8 cellular contexts compared by ENCODE assay signal in genomic region chr2:88765154-88765948, GRCh38.
DNase-seq lines count a peak whose midpoint lies in the region; ATAC-seq, FAIRE-seq and TF ChIP-seq lines count a peak whose summit lies in the region.

No MANE protein-coding gene starts in this region.

- peaks cover 4% of the 10 kb centered on the region; the same call in 2 of the 3 replicates for H3K4me1 ChIP-seq in A549
- H3K4me1 ChIP-seq in iPS-18a (ENCODE audit: control insufficient read depth, low read depth, low read length), result no peaks in the 10 kb centered on the region
- H3K4me1 ChIP-seq in smooth muscle cell (ENCODE audit: low read depth), result no peaks in the 10 kb centered on the region

- no peak overlapping the region for H3K27ac Mint-ChIP-seq in activated naive CD4-positive, alpha-beta T cell treated with anti-CD3 and anti-CD28 coated beads, Interleukin-2, amount 50 U/mL, for 24 hours

- DNase-seq in A549 (ENCODE audit: low read depth in 1 of 2, low spot score in 1 of 2) (peak in 1 of 2 experiments; percentile 41), NCI-H345 (lab: John Stamatoyannopoulos, UW) (peak; percentile 88), smooth muscle cell (lab: John Stamatoyannopoulos, UW; ENCODE audit: unreplicated experiment) (no peak), amniotic stem cell (lab: John Stamatoyannopoulos, UW) (no peak)
- peak; percentile 70 for DNase-seq in stimulated activated CD4-positive, alpha-beta T cell treated with anti-CD3 and anti-CD28 coated beads, Interleukin-1b, Interleukin-23, amount 100 ng/mL, for 48 hours

- peaks cover 6% of the 10 kb centered on the region for H3K27me3 Mint-ChIP-seq in activated naive CD4-positive, alpha-beta T cell treated with anti-CD3 and anti-CD28 coated beads, Interleukin-2, amount 50 U/mL, for 24 hours

- H4K20me1 ChIP-seq in smooth muscle cell (ENCODE audit: low read depth), result no peaks in the 10 kb centered on the region

- WGBS in A549 (ENCODE audit: missing lambda C conversion rate), result 54% methylated on average over 58 of the region's 81 CpGs
- 12% methylated on average over 80 of the region's 81 CpGs for WGBS in smooth muscle cell (ENCODE audit: low lambda C conversion rate)

- H3K36me3 ChIP-seq in iPS-18a (ENCODE audit: control insufficient read depth, low read depth, low read length) (no peaks in the 10 kb centered on the region), smooth muscle cell (ENCODE audit: low read depth) (no peaks in the 10 kb centered on the region)

- no peaks in the 10 kb centered on the region for H3K9me3 Mint-ChIP-seq in activated naive CD4-positive, alpha-beta T cell treated with anti-CD3 and anti-CD28 coated beads, Interleukin-2, amount 50 U/mL, for 24 hours

- peaks cover 2% of the 10 kb centered on the region for H3K36me3 Mint-ChIP-seq in activated naive CD4-positive, alpha-beta T cell treated with anti-CD3 and anti-CD28 coated beads, Interleukin-2, amount 50 U/mL, for 24 hours

- H3F3A ChIP-seq in smooth muscle cell (ENCODE audit: low read depth), result no peaks in the 10 kb centered on the region

- no peak for TF ChIP-seq POLR2A in A549 (IDR thresholded peaks at IDR 0.05; ENCODE audit: low read length)

- 0 out of 6 replicates have a peak overlapping the region, but pooled peaks of 1 of the 2 experiments have one; percentile 4 for H3K27ac ChIP-seq in A549
- H3K27ac ChIP-seq in iPS-18a (ENCODE audit: low read length), result no peak overlapping the region
- H3K27ac ChIP-seq in smooth muscle cell (ENCODE audit: low read depth), result no peak overlapping the region

- ATAC-seq in A549 (peak; percentile 66 to 78), GM19372 (IDR thresholded peaks at IDR 0.05; ENCODE audit: low read depth, unreplicated experiment) (peak; percentile 82)

- TF ChIP-seq CTCF in A549 (IDR thresholded peaks at IDR 0.05) (no peak), smooth muscle cell (IDR thresholded peaks at IDR 0.05; ENCODE audit: borderline replicate concordance, insufficient read depth, poor library complexity, severe bottlenecking) (no peak)

- H3K4me2 ChIP-seq in A549 (peak overlapping the region; percentile 74), smooth muscle cell (no peak overlapping the region)

- H3K9me3 ChIP-seq in A549 (peaks cover 8% of the 10 kb centered on the region; the same call in 2 of the 3 replicates), iPS-18a (ENCODE audit: control insufficient read depth, low read depth, low read length) (no peaks in the 10 kb centered on the region), smooth muscle cell (replicated peaks; ENCODE audit: low read depth) (no peaks in the 10 kb centered on the region)

- POLR2A ChIA-PET in A549 (lab: Yijun Ruan, JAX), result no interaction called here

- no peaks in the 10 kb centered on the region for H3K79me2 ChIP-seq in smooth muscle cell (ENCODE audit: low read depth)

- peak overlapping the region; percentile 83 for H3K4me3 Mint-ChIP-seq in activated naive CD4-positive, alpha-beta T cell treated with anti-CD3 and anti-CD28 coated beads, Interleukin-2, amount 50 U/mL, for 24 hours

- peaks cover 11% of the 10 kb centered on the region for H3K4me1 Mint-ChIP-seq in activated naive CD4-positive, alpha-beta T cell treated with anti-CD3 and anti-CD28 coated beads, Interleukin-2, amount 50 U/mL, for 24 hours

- H3K27me3 ChIP-seq in iPS-18a (ENCODE audit: control insufficient read depth, insufficient read depth, low read length) (peaks cover 30% of the 10 kb centered on the region), smooth muscle cell (ENCODE audit: low read depth) (peaks cover 32% of the 10 kb centered on the region)

- TF ChIP-seq EP300 in A549 (IDR thresholded peaks at IDR 0.05), result no peak

- no peak for FAIRE-seq in A549 (lab: Jason Lieb, UNC)

- no peak for TF ChIP-seq RAD21 in A549 (conservative IDR thresholded peaks at IDR 0.05 in 1 of 2, IDR thresholded peaks at IDR 0.05 in 1 of 2)

- CTCF ChIA-PET in A549 (lab: Yijun Ruan, JAX), result no interaction called here

- no peak overlapping the region for H3K9ac ChIP-seq in iPS-18a (ENCODE audit: low read length)
- H3K9ac ChIP-seq in smooth muscle cell (ENCODE audit: low read depth), result no peak overlapping the region

- H3K4me3 ChIP-seq in A549 (peak overlapping the region; percentile 37), iPS-18a (ENCODE audit: low read length) (peak overlapping the region; percentile 38), smooth muscle cell (no peak overlapping the region)

- H2AFZ ChIP-seq in smooth muscle cell (ENCODE audit: low read depth), result no peak overlapping the region

TF ChIP-seq in A549, 52 proteins besides CTCF, POLR2A, EP300 and RAD21:
- TF ChIP-seq E2F6 (IDR thresholded peaks at IDR 0.05; ENCODE audit: borderline replicate concordance, low read depth) (peak; percentile 93), HOXB13 (CRISPR knock-in tag; IDR thresholded peaks at IDR 0.05; ENCODE audit: low read depth) (no peak), MAX (IDR thresholded peaks at IDR 0.05) (peak; percentile 96), RCOR1 (IDR thresholded peaks at IDR 0.05; ENCODE audit: low read depth, low read length) (no peak)
TF ChIP-seq in A549: peak in this region for 2.

Comparison
In these comparisons a context has a peak if more than half of its experiments do, and no peak if none do; other contexts are left out.
1. DNase-seq: peak in NCI-H345 (single experiment) and stimulated activated CD4-positive, alpha-beta T cell treated with anti-CD3 and anti-CD28 coated beads, Interleukin-1b, Interleukin-23, amount 100 ng/mL, for 48 hours (single experiment); none in smooth muscle cell (single experiment) and amniotic stem cell (single experiment).